Comparison of ENCODE assay signal across 16 cellular contexts in the genomic region with DNA sequence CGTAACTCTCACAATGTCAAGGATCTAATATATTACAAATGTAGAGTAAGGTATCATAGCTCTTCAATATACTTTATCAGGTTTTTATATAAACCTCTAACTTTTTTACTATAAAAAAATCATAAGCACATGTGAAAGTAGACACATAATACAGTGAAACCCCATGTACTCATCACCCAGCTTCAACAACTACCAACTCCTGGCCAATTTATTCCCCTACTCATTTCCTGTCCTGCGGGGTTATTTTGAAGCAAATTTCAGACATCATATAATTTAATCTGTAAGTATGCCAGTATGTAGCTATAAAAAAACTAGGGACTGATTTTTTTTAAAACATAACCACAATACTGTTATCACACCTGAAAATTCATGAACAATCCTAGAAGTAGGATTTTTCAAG. TPM values are rescaled to one million over a fixed set of nuclear protein-coding genes. Genes with fewer than 3 reads are reported as not detected.
A peak's percentile ranks its signal among the peaks of the same experiment; 100 is the strongest.
DNase-seq lines count a peak whose midpoint lies in the region; ATAC-seq and TF ChIP-seq lines count a peak whose summit lies in the region.
"Had no signal": no experiment of that assay in that cellular context is flagged by ENCODE, and none has a peak within 500 bp of the region (broad histone marks: within the 10 kb centered on the region; RNA-seq: fewer than 3 reads in every experiment).

No MANE protein-coding gene starts in this region.

- H3K27me3 Mint-ChIP-seq in activated T-cell treated with anti-CD3 and anti-CD28 coated beads, Interleukin-2, amount 50 U/mL, for 24 hours: no peaks in the 10 kb centered on the region
- no peaks in the 10 kb centered on the region for H3K27me3 Mint-ChIP-seq in HFFc6 (ENCODE audit: insufficient read depth)
- H3K27me3 Mint-ChIP-seq in activated naive CD8-positive, alpha-beta T cell treated with anti-CD3 and anti-CD28 coated beads, Interleukin-2, amount 50 U/mL, for 24 hours: no peaks in the 10 kb centered on the region
- H3K27me3 Mint-ChIP-seq in stimulated activated naive CD8-positive, alpha-beta T cell treated with anti-CD3 and anti-CD28 coated beads, Interleukin-15, Interleukin-2, amounts not matched to agents 100 ng/mL and 50 ng/mL, for 24 hours: no peaks in the 10 kb centered on the region
- H3K27me3 Mint-ChIP-seq: CD4-positive, alpha-beta memory T cell had no signal

- DNase-seq in activated T-cell treated with anti-CD3 and anti-CD28 coated beads, Interleukin-2, amount 50 U/mL, for 24 hours: no peak
- DNase-seq in activated T-cell treated with anti-CD3 and anti-CD28 coated beads, Interleukin-2, amount 50 U/mL, for 48 hours: no peak
- DNase-seq in HFFc6: no peak
- DNase-seq in activated naive CD8-positive, alpha-beta T cell treated with anti-CD3 and anti-CD28 coated beads, Interleukin-2, amount 50 U/mL, for 24 hours: no peak
- no peak for DNase-seq in hippocampal formation (lab: John Stamatoyannopoulos, UW)
- no peak for DNase-seq in trophoblast cell
- DNase-seq: AML-193; CD4-positive, alpha-beta memory T cell; DMS79; KBM-7; NCI-H1092 treated with DMSO at 0.1 percent for 48 hours; NCI-H1694 treated with DMSO at 0.1 percent for 48 hours; NCI-H345; NCI-H69; PC-3 had no signal

- no peak overlapping the region for H3K9ac ChIP-seq in trophoblast cell (ENCODE audit: low read length)

- H3K27ac ChIP-seq in trophoblast cell (ENCODE audit: low read depth, low read length): no peak overlapping the region

- H4K91ac ChIP-seq in trophoblast cell (ENCODE audit: low read depth, low read length): no peak overlapping the region

- no peaks in the 10 kb centered on the region for H3K9me3 Mint-ChIP-seq in activated T-cell treated with anti-CD3 and anti-CD28 coated beads, Interleukin-2, amount 50 U/mL, for 24 hours
- no peaks in the 10 kb centered on the region for H3K9me3 Mint-ChIP-seq in HFFc6
- no peaks in the 10 kb centered on the region for H3K9me3 Mint-ChIP-seq in activated naive CD8-positive, alpha-beta T cell treated with anti-CD3 and anti-CD28 coated beads, Interleukin-2, amount 50 U/mL, for 24 hours
- H3K9me3 Mint-ChIP-seq in stimulated activated naive CD8-positive, alpha-beta T cell treated with anti-CD3 and anti-CD28 coated beads, Interleukin-15, Interleukin-2, amounts not matched to agents 100 ng/mL and 50 ng/mL, for 24 hours: no peaks in the 10 kb centered on the region
- H3K9me3 Mint-ChIP-seq: CD4-positive, alpha-beta memory T cell had no signal

- H3K4me3 Mint-ChIP-seq in activated T-cell treated with anti-CD3 and anti-CD28 coated beads, Interleukin-2, amount 50 U/mL, for 24 hours: no peak overlapping the region
- H3K4me3 Mint-ChIP-seq in HFFc6: no peak overlapping the region
- no peak overlapping the region for H3K4me3 Mint-ChIP-seq in activated naive CD8-positive, alpha-beta T cell treated with anti-CD3 and anti-CD28 coated beads, Interleukin-2, amount 50 U/mL, for 24 hours
- no peak overlapping the region for H3K4me3 Mint-ChIP-seq in stimulated activated naive CD8-positive, alpha-beta T cell treated with anti-CD3 and anti-CD28 coated beads, Interleukin-15, Interleukin-2, amounts not matched to agents 100 ng/mL and 50 ng/mL, for 24 hours
- H3K4me3 Mint-ChIP-seq: CD4-positive, alpha-beta memory T cell had no signal

- no peak overlapping the region for H2AFZ ChIP-seq in trophoblast cell (ENCODE audit: insufficient read depth, low read length, poor library complexity)

- H3K4me2 ChIP-seq in trophoblast cell (ENCODE audit: low read length): no peak overlapping the region

- no peaks in the 10 kb centered on the region for H3K27me3 ChIP-seq in trophoblast cell (ENCODE audit: insufficient read depth, low read length)

- no peak overlapping the region for H2BK5ac ChIP-seq in trophoblast cell (ENCODE audit: low read depth, low read length, poor library complexity)

- H2BK120ac ChIP-seq in trophoblast cell (ENCODE audit: insufficient read depth, low read length, poor library complexity): no peak overlapping the region

- H3K36me3 Mint-ChIP-seq in activated T-cell treated with anti-CD3 and anti-CD28 coated beads, Interleukin-2, amount 50 U/mL, for 24 hours (ENCODE audit: low read depth): no peaks in the 10 kb centered on the region
- H3K36me3 Mint-ChIP-seq in HFFc6 (ENCODE audit: low read depth): peaks cover 33% of the 10 kb centered on the region
- H3K36me3 Mint-ChIP-seq in activated naive CD8-positive, alpha-beta T cell treated with anti-CD3 and anti-CD28 coated beads, Interleukin-2, amount 50 U/mL, for 24 hours (ENCODE audit: low read depth): peaks cover 5% of the 10 kb centered on the region
- H3K36me3 Mint-ChIP-seq in stimulated activated naive CD8-positive, alpha-beta T cell treated with anti-CD3 and anti-CD28 coated beads, Interleukin-15, Interleukin-2, amounts not matched to agents 100 ng/mL and 50 ng/mL, for 24 hours (ENCODE audit: low read depth): peaks cover 9% of the 10 kb centered on the region
- H3K36me3 Mint-ChIP-seq: CD4-positive, alpha-beta memory T cell had no signal

- no peak overlapping the region for H2AK5ac ChIP-seq in trophoblast cell (ENCODE audit: low read length)

- no peak overlapping the region for H3K14ac ChIP-seq in trophoblast cell (ENCODE audit: low read length)

- no CpG with 5 or more reads among the region's 2 CpGs for WGBS in trophoblast cell (ENCODE audit: extremely low coverage, insufficient coverage, insufficient read length)

- H3K79me2 ChIP-seq in trophoblast cell (ENCODE audit: control insufficient read depth, insufficient read depth, low read length, poor library complexity): no peaks in the 10 kb centered on the region

- no peak overlapping the region for H3K23ac ChIP-seq in trophoblast cell (ENCODE audit: low read length)

- H3K4me1 Mint-ChIP-seq in activated T-cell treated with anti-CD3 and anti-CD28 coated beads, Interleukin-2, amount 50 U/mL, for 24 hours (ENCODE audit: low read depth): peaks cover 54% of the 10 kb centered on the region
- peaks cover 39% of the 10 kb centered on the region for H3K4me1 Mint-ChIP-seq in HFFc6 (ENCODE audit: low read depth)
- H3K4me1 Mint-ChIP-seq in activated naive CD8-positive, alpha-beta T cell treated with anti-CD3 and anti-CD28 coated beads, Interleukin-2, amount 50 U/mL, for 24 hours: peaks cover 55% of the 10 kb centered on the region
- peaks cover 56% of the 10 kb centered on the region for H3K4me1 Mint-ChIP-seq in stimulated activated naive CD8-positive, alpha-beta T cell treated with anti-CD3 and anti-CD28 coated beads, Interleukin-15, Interleukin-2, amounts not matched to agents 100 ng/mL and 50 ng/mL, for 24 hours (ENCODE audit: low read depth)

- peaks cover 2% of the 10 kb centered on the region for H3K9me3 ChIP-seq in trophoblast cell (ENCODE audit: insufficient read depth, low read depth, low read length)

- no peaks in the 10 kb centered on the region for H3K79me1 ChIP-seq in trophoblast cell (ENCODE audit: low read length)

- H3K4me3 ChIP-seq in trophoblast cell (ENCODE audit: low read depth, low read length): no peak overlapping the region

- peak overlapping the region; percentile 82 for H3K27ac Mint-ChIP-seq in activated T-cell treated with anti-CD3 and anti-CD28 coated beads, Interleukin-2, amount 50 U/mL, for 24 hours
- H3K27ac Mint-ChIP-seq in HFFc6: peak overlapping the region; percentile 19; the same call in 1 of the 2 replicates
- H3K27ac Mint-ChIP-seq in activated naive CD8-positive, alpha-beta T cell treated with anti-CD3 and anti-CD28 coated beads, Interleukin-2, amount 50 U/mL, for 24 hours: peak overlapping the region; percentile 51
- peak overlapping the region; percentile 78 for H3K27ac Mint-ChIP-seq in stimulated activated naive CD8-positive, alpha-beta T cell treated with anti-CD3 and anti-CD28 coated beads, Interleukin-15, Interleukin-2, amounts not matched to agents 100 ng/mL and 50 ng/mL, for 24 hours

- no peak overlapping the region for H4K8ac ChIP-seq in trophoblast cell (ENCODE audit: low read depth, low read length)

- no peak overlapping the region for H3K4ac ChIP-seq in trophoblast cell (ENCODE audit: low read depth, low read length)

- no peaks in the 10 kb centered on the region for H3K36me3 ChIP-seq in trophoblast cell (ENCODE audit: control insufficient read depth in 1 of 2, insufficient read depth in 2 of 2, low read length in 2 of 2)

- H3K18ac ChIP-seq in trophoblast cell (ENCODE audit: low read length): no peak overlapping the region

- ATAC-seq in activated naive CD8-positive, alpha-beta T cell treated with anti-CD3 and anti-CD28 coated beads, Interleukin-2, amount 50 U/mL, for 24 hours: peak; percentile 60
- ATAC-seq: PC-3 had no signal

- no peak overlapping the region for H2BK12ac ChIP-seq in trophoblast cell (ENCODE audit: low read length)

- no peak for TF ChIP-seq CTCF in HFFc6 (IDR thresholded peaks at IDR 0.05)

- no peak overlapping the region for H4K12ac ChIP-seq in trophoblast cell (ENCODE audit: low read depth, low read length)

- no peaks in the 10 kb centered on the region for H3K4me1 ChIP-seq in trophoblast cell (ENCODE audit: control insufficient read depth in 1 of 2, insufficient read depth in 2 of 2, low read length in 2 of 2)

RNA-seq across cellular contexts. Expression of a gene that starts 47.7 kb away (rescaled TPM):
- total RNA-seq in HFFc6 (2021; fragmentation: NEBNext Ultra II Directional; extraction: Animal tissue kit (Norgen Biotek cat#: 25700)): 10 to 100 TPM; 13.7 to 16.1 (median 14.0) TPM
- polyA plus RNA-seq in trophoblast cell (2013): 25.3 and 26.0 TPM in 2 replicates

RNA-seq across cellular contexts. Expression of a gene that starts 50.4 kb away (rescaled TPM):
- 10 to 100 TPM; 36.9 to 50.8 (median 41.6) TPM for total RNA-seq in HFFc6 (2021; fragmentation: NEBNext Ultra II Directional; extraction: Animal tissue kit (Norgen Biotek cat#: 25700))
- polyA plus RNA-seq in trophoblast cell (2013): 1.00 and 1.2 TPM in 2 replicates

Comparison
In these comparisons a context has a peak if more than half of its experiments do, and no peak if none do; other contexts are left out.
1. H3K27ac Mint-ChIP-seq: peak in every context shown above with its lines; median percentile 82 in activated T-cell treated with anti-CD3 and anti-CD28 coated beads, Interleukin-2, amount 50 U/mL, for 24 hours; 78 in stimulated activated naive CD8-positive, alpha-beta T cell treated with anti-CD3 and anti-CD28 coated beads, Interleukin-15, Interleukin-2, amounts not matched to agents 100 ng/mL and 50 ng/mL, for 24 hours; 51 in activated naive CD8-positive, alpha-beta T cell treated with anti-CD3 and anti-CD28 coated beads, Interleukin-2, amount 50 U/mL, for 24 hours; 19 in HFFc6.